In the genomic region with DNA sequence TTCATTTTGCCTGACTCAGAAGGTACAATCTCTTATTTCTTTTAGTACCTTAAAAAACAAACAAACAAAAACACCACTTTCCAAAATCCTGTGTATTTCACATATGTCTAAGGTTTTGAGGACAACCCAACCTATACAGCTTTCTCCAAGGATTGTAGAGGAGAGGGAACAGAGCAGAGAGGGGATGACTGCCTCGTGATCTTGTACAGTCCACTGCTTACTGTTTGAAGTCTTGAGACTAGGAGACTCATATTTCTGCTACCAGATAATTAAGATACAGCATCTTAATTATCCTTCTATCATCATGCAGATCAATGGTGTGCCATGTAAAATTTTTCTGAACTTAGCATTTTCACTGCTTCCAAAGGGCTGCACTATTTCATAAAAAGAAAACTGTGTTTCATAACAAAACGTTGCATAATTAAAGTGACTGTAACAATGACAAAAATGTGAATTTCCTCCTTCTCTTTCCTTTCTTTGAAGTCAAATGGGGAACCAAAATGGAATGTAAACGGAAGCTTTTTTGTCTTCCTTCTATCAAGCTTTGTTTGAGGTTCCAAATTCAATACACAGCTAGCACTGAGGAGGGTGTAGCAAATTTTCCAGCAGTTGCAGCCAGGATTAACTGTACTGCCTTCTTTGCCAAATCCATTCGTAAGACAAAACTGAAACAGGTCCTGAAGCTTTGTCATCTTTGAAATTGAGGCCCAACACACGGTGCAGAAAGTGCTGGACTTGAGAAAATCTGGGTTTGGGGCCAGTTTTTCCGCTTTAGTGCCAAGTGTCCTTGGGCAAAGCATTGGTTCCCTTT, we compare ENCODE assay signal across 11 cellular contexts. TPM values are rescaled to one million over a fixed set of nuclear protein-coding genes. Genes with fewer than 3 reads are reported as not detected.
A peak's percentile ranks its signal among the peaks of the same experiment; 100 is the strongest.
DNase-seq lines count a peak whose midpoint lies in the region; ATAC-seq and TF ChIP-seq lines count a peak whose summit lies in the region.
"Had no signal": no experiment of that assay in that cellular context is flagged by ENCODE, and none has a peak within 500 bp of the region (broad histone marks: within the 10 kb centered on the region; RNA-seq: fewer than 3 reads in every experiment).

No MANE protein-coding gene starts in this region.

- H3K27me3 ChIP-seq in BLaER1 treated with 17β-estradiol and CSF1 and Interleukin-3, amounts not matched to agents 10 nM and 100 nM, result no peaks in the 10 kb centered on the region
- no peaks in the 10 kb centered on the region for H3K27me3 ChIP-seq in RWPE2 (ENCODE audit: insufficient read depth, poor library complexity, severe bottlenecking)
- no peaks in the 10 kb centered on the region for H3K27me3 ChIP-seq in osteoblast (ENCODE audit: insufficient read depth, low read length)

- H3K9me3 ChIP-seq in BLaER1 treated with 17β-estradiol and CSF1 and Interleukin-3, amounts not matched to agents 10 nM and 100 nM (replicated peaks in 1 of 11), result peaks cover 0 to 9% (median 6%) of the 10 kb centered on the region in 11 experiments; a peak in 7 of 22 replicates
- H3K9me3 ChIP-seq in RWPE2 (ENCODE audit: severe bottlenecking), result no peaks in the 10 kb centered on the region
- H3K9me3 ChIP-seq in osteoblast (ENCODE audit: low read depth, low read length), result no peaks in the 10 kb centered on the region

- H3K79me2 ChIP-seq in osteoblast (ENCODE audit: insufficient read depth, low read length), result no peaks in the 10 kb centered on the region

- no peaks in the 10 kb centered on the region for H4K20me1 ChIP-seq in BLaER1 treated with 17β-estradiol and CSF1 and Interleukin-3, amounts not matched to agents 10 nM and 100 nM
- no peaks in the 10 kb centered on the region for H4K20me1 ChIP-seq in osteoblast (ENCODE audit: insufficient read depth, low read length)

- no peak for DNase-seq in RWPE2 (ENCODE audit: low spot score)
- peak; percentile 25 for DNase-seq in fibroblast of mammary gland (ENCODE audit: low read depth)
- DNase-seq in osteoblast (ENCODE audit: insufficient read length, low spot score, missing footprints), result peak; percentile 58
- DNase-seq in NCI-H2081 treated with DMSO at 0.1 percent for 48 hours (lab: John Stamatoyannopoulos, UW), result no peak
- no peak for DNase-seq in inferior parietal cortex (ENCODE audit: extremely low spot score)
- no peak for DNase-seq in NCI-H1436 (lab: John Stamatoyannopoulos, UW)
- no peak for DNase-seq in DMS 273 treated with DMSO at 0.1 percent for 48 hours (lab: John Stamatoyannopoulos, UW)
- DNase-seq: activated T-cell treated with anti-CD3 and anti-CD28 coated beads, Interleukin-2, amount 50 U/mL, for 48 hours; CD4-positive, alpha-beta memory T cell; NCI-H1048 had no signal

- H3K4me1 ChIP-seq in BLaER1 treated with 17β-estradiol and CSF1 and Interleukin-3, amounts not matched to agents 10 nM and 100 nM, result peaks cover 58 to 100% (median 78%) of the 10 kb centered on the region in 10 experiments
- H3K4me1 ChIP-seq in RWPE2 (ENCODE audit: insufficient read depth, poor library complexity, severe bottlenecking) (peaks cover 15% of the 10 kb centered on the region), osteoblast (ENCODE audit: insufficient read depth, low read length) (peaks cover 25% of the 10 kb centered on the region)

- H2AFZ ChIP-seq in osteoblast (ENCODE audit: low read length), result peak overlapping the region; percentile 87

- peak overlapping the region in 1 of 10 experiments; percentile 11; a peak in 1 of 20 replicates for H3K4me3 ChIP-seq in BLaER1 treated with 17β-estradiol and CSF1 and Interleukin-3, amounts not matched to agents 10 nM and 100 nM
- H3K4me3 ChIP-seq in RWPE2 (ENCODE audit: severe bottlenecking), result no peak overlapping the region
- H3K4me3 ChIP-seq in fibroblast of mammary gland (ENCODE audit: control insufficient read depth, low read depth, low read length), result no peak overlapping the region
- peak overlapping the region; percentile 45 for H3K4me3 ChIP-seq in osteoblast (ENCODE audit: insufficient read depth, low read length)

- TF ChIP-seq CTCF in RWPE2 (IDR thresholded peaks at IDR 0.05; ENCODE audit: poor library complexity, severe bottlenecking) (no peak), fibroblast of mammary gland (conservative IDR thresholded peaks at IDR 0.05; ENCODE audit: control insufficient read depth, insufficient read depth, low read depth, low read length) (no peak), osteoblast (IDR thresholded peaks at IDR 0.05; ENCODE audit: extremely low read depth, low read depth, low read length) (no peak)

- H3K36me3 ChIP-seq in BLaER1 treated with 17β-estradiol and CSF1 and Interleukin-3, amounts not matched to agents 10 nM and 100 nM, result no peaks in the 10 kb centered on the region
- no peaks in the 10 kb centered on the region for H3K36me3 ChIP-seq in RWPE2 (ENCODE audit: low read depth)
- no peaks in the 10 kb centered on the region for H3K36me3 ChIP-seq in osteoblast (ENCODE audit: insufficient read depth, low read length)

- ATAC-seq in RWPE2 (ENCODE audit: low read depth), result peak; percentile 58; the same call in 2 of the 3 replicates

- H3K27ac ChIP-seq in BLaER1 treated with 17β-estradiol and CSF1 and Interleukin-3, amounts not matched to agents 10 nM and 100 nM, result peak overlapping the region; percentile 9 to 93 (median 86); a peak in 21 of 22 replicates
- H3K27ac ChIP-seq in RWPE2 (ENCODE audit: poor library complexity, severe bottlenecking) (peak overlapping the region; percentile 20), osteoblast (ENCODE audit: low read depth, low read length) (no peak overlapping the region)

- peak overlapping the region; percentile 70 to 95 (median 81) for H3K4me2 ChIP-seq in BLaER1 treated with 17β-estradiol and CSF1 and Interleukin-3, amounts not matched to agents 10 nM and 100 nM
- peak overlapping the region; percentile 68 for H3K4me2 ChIP-seq in osteoblast (ENCODE audit: insufficient read depth, low read length)

- peak overlapping the region in 8 of 11 experiments; percentile 28 to 80 (median 70); a peak in 15 of 22 replicates for H3K9ac ChIP-seq in BLaER1 treated with 17β-estradiol and CSF1 and Interleukin-3, amounts not matched to agents 10 nM and 100 nM

RNA-seq across cellular contexts. Expression of gene RCBTB2, which starts 34.8 kb away (rescaled TPM):
- 10.5 and 11.8 TPM in 2 replicates for total RNA-seq in osteoblast

Comparison
In these comparisons a context has a peak if more than half of its experiments do, and no peak if none do; other contexts are left out.
1. DNase-seq: peak in fibroblast of mammary gland (single experiment) and osteoblast (single experiment); none in RWPE2 (single experiment), NCI-H2081 treated with DMSO at 0.1 percent for 48 hours (single experiment), inferior parietal cortex (single experiment), NCI-H1436 (single experiment) and DMS 273 treated with DMSO at 0.1 percent for 48 hours (single experiment).